Comparison of ENCODE assay signal across 22 cellular contexts in genomic region chr14:63673882-63674497, GRCh38. TPM values are rescaled to one million over a fixed set of nuclear protein-coding genes. Genes with fewer than 3 reads are reported as not detected.
DNase-seq lines count a peak whose midpoint lies in the region; ATAC-seq and TF ChIP-seq lines count a peak whose summit lies in the region.
"Had no signal": no experiment of that assay in that cellular context is flagged by ENCODE, and none has a peak within 500 bp of the region (broad histone marks: within the 10 kb centered on the region; RNA-seq: fewer than 3 reads in every experiment).

No MANE protein-coding gene starts in this region.

- H3K14ac ChIP-seq in trophoblast cell (ENCODE audit: low read length): no peak overlapping the region

- no peaks in the 10 kb centered on the region for H3K9me3 ChIP-seq in HEK293 (ENCODE audit: control insufficient read depth, insufficient read depth, low read depth, low read length)
- no peaks in the 10 kb centered on the region for H3K9me3 ChIP-seq in endodermal cell (ENCODE audit: control insufficient read depth, low read length)
- no peaks in the 10 kb centered on the region for H3K9me3 ChIP-seq in trophoblast cell (ENCODE audit: insufficient read depth, low read depth, low read length)
- H3K9me3 ChIP-seq: BLaER1 had no signal

- 70 to 100% methylated on average over 1 to 7 of the region's 7 CpGs for WGBS in endodermal cell (ENCODE audit: insufficient coverage in 1 of 2, insufficient read length in 1 of 2), 2 experiments
- WGBS in trophoblast cell (ENCODE audit: extremely low coverage, insufficient coverage, insufficient read length): no CpG with 5 or more reads among the region's 7 CpGs

- peak overlapping the region; percentile 46 for H2BK120ac ChIP-seq in trophoblast cell (ENCODE audit: insufficient read depth, low read length, poor library complexity)

- no peak overlapping the region for H4K8ac ChIP-seq in trophoblast cell (ENCODE audit: low read depth, low read length)

- H3K27ac Mint-ChIP-seq in Calu3 (ENCODE audit: unreplicated experiment): peak overlapping the region; percentile 5
- H3K27ac Mint-ChIP-seq in endodermal cell: peak overlapping the region; percentile 29
- H3K27ac Mint-ChIP-seq in activated T-cell treated with anti-CD3 and anti-CD28 coated beads, Interleukin-2, amount 50 U/mL, for 72 hours: no peak overlapping the region
- H3K27ac Mint-ChIP-seq: CD4-positive, alpha-beta T cell had no signal

- no peak overlapping the region for H3K4me2 ChIP-seq in trophoblast cell (ENCODE audit: low read length)
- H3K4me2 ChIP-seq: BLaER1 had no signal

- H2BK12ac ChIP-seq in trophoblast cell (ENCODE audit: low read length): peak overlapping the region; percentile 13

- H3K9ac ChIP-seq in endodermal cell (ENCODE audit: extremely low read depth, low read length, poor library complexity, severe bottlenecking) (no peak overlapping the region), trophoblast cell (ENCODE audit: low read length) (no peak overlapping the region)
- H3K9ac ChIP-seq: BLaER1 had no signal

- no peak for ATAC-seq in activated T-cell treated with anti-CD3 and anti-CD28 coated beads, Interleukin-2, amount 50 U/mL, for 72 hours (replicated peaks in 1 of 2)
- ATAC-seq in GM19351 (IDR thresholded peaks at IDR 0.05; ENCODE audit: unreplicated experiment): no peak
- ATAC-seq: K562, Panc1 had no signal

- TF ChIP-seq CTCF in Calu3 (IDR thresholded peaks at IDR 0.05; ENCODE audit: unreplicated experiment) (no peak), HEK293 (tag by site-specific recombination; IDR thresholded peaks at IDR 0.05) (no peak), endodermal cell (conservative IDR thresholded peaks at IDR 0.05) (no peak), dorsolateral prefrontal cortex (IDR thresholded peaks at IDR 0.05 in 54 of 56, conservative IDR thresholded peaks at IDR 0.05 in 2 of 56; ENCODE audit: low read depth in 1 of 56, partially characterized antibody in 56 of 56) (no peak)

- H3K27me3 Mint-ChIP-seq in Calu3 (ENCODE audit: unreplicated experiment) (no peaks in the 10 kb centered on the region), endodermal cell (ENCODE audit: insufficient read depth) (no peaks in the 10 kb centered on the region)
- H3K27me3 Mint-ChIP-seq in activated T-cell treated with anti-CD3 and anti-CD28 coated beads, Interleukin-2, amount 50 U/mL, for 72 hours (ENCODE audit: low read depth): no peaks in the 10 kb centered on the region
- H3K27me3 Mint-ChIP-seq: CD4-positive, alpha-beta T cell had no signal

- no peak overlapping the region for H4K91ac ChIP-seq in trophoblast cell (ENCODE audit: low read depth, low read length)

- peaks cover 23% of the 10 kb centered on the region for H3K4me1 ChIP-seq in HEK293 (ENCODE audit: control insufficient read depth, insufficient read depth, low read length)
- no peaks in the 10 kb centered on the region for H3K4me1 ChIP-seq in endodermal cell (ENCODE audit: control insufficient read depth, insufficient read depth, low read length)
- peaks cover 7 to 15% of the 10 kb centered on the region in 2 experiments for H3K4me1 ChIP-seq in trophoblast cell (ENCODE audit: control insufficient read depth in 1 of 2, insufficient read depth in 2 of 2, low read length in 2 of 2)

- intact Hi-C loops in Calu3 (cut with micrococcal nuclease; ENCODE audit: unreplicated experiment) (loop anchor here (5.0 kb wide), 3 partner anchors 37 to 73 kb away; partner anchors contain the start of gene SGPP1), dorsolateral prefrontal cortex (cut with DNase I) (no loop called here)

- H3K27me3 ChIP-seq in endodermal cell (ENCODE audit: control insufficient read depth, insufficient read depth, low read length, poor library complexity, severe bottlenecking): no peaks in the 10 kb centered on the region
- no peaks in the 10 kb centered on the region for H3K27me3 ChIP-seq in trophoblast cell (ENCODE audit: insufficient read depth, low read length)
- H3K27me3 ChIP-seq in dorsolateral prefrontal cortex: no peaks in the 10 kb centered on the region
- H3K27me3 ChIP-seq: BLaER1 had no signal

- no peak overlapping the region for H3K18ac ChIP-seq in trophoblast cell (ENCODE audit: low read length)

- BruUV-seq in Calu3 (replicated peaks; lab: Mats Ljungman, UMichigan): no TSS peak

- H3K4me1 Mint-ChIP-seq in Calu3 (ENCODE audit: low read depth, unreplicated experiment) (peaks cover 30% of the 10 kb centered on the region), endodermal cell (peaks cover 17% of the 10 kb centered on the region)
- H3K4me1 Mint-ChIP-seq in activated T-cell treated with anti-CD3 and anti-CD28 coated beads, Interleukin-2, amount 50 U/mL, for 72 hours (ENCODE audit: low read depth): no peaks in the 10 kb centered on the region

- H3K4ac ChIP-seq in trophoblast cell (ENCODE audit: low read depth, low read length): no peak overlapping the region

- H3K4me3 Mint-ChIP-seq in Calu3 (ENCODE audit: low read depth, unreplicated experiment) (no peak overlapping the region), endodermal cell (no peak overlapping the region)
- H3K4me3 Mint-ChIP-seq in activated T-cell treated with anti-CD3 and anti-CD28 coated beads, Interleukin-2, amount 50 U/mL, for 72 hours: no peak overlapping the region
- H3K4me3 Mint-ChIP-seq: CD4-positive, alpha-beta T cell had no signal

- H3K4me3 ChIP-seq in HEK293 (ENCODE audit: low read depth, low read length) (no peak overlapping the region), endodermal cell (ENCODE audit: low read length) (no peak overlapping the region), trophoblast cell (ENCODE audit: low read depth, low read length) (no peak overlapping the region), dorsolateral prefrontal cortex (no peak overlapping the region)
- H3K4me3 ChIP-seq: BLaER1, K562 had no signal

- H3K27ac ChIP-seq in HEK293 (ENCODE audit: extremely low read depth, low read depth, low read length): no peak overlapping the region
- no peak overlapping the region for H3K27ac ChIP-seq in endodermal cell (ENCODE audit: low read depth, low read length)
- H3K27ac ChIP-seq in trophoblast cell (ENCODE audit: low read depth, low read length): no peak overlapping the region
- no peak overlapping the region for H3K27ac ChIP-seq in dorsolateral prefrontal cortex
- H3K27ac ChIP-seq: BLaER1, RWPE1 had no signal

- no peak overlapping the region for H2BK5ac ChIP-seq in trophoblast cell (ENCODE audit: low read depth, low read length, poor library complexity)

- H3K9me3 Mint-ChIP-seq in Calu3 (ENCODE audit: low read depth, unreplicated experiment) (no peaks in the 10 kb centered on the region), endodermal cell (no peaks in the 10 kb centered on the region)
- no peaks in the 10 kb centered on the region for H3K9me3 Mint-ChIP-seq in activated T-cell treated with anti-CD3 and anti-CD28 coated beads, Interleukin-2, amount 50 U/mL, for 72 hours
- H3K9me3 Mint-ChIP-seq: CD4-positive, alpha-beta T cell had no signal

- no peaks in the 10 kb centered on the region for H3K79me2 ChIP-seq in trophoblast cell (ENCODE audit: control insufficient read depth, insufficient read depth, low read length, poor library complexity)

- no peak overlapping the region for H2AK5ac ChIP-seq in trophoblast cell (ENCODE audit: low read length)

- peaks cover 10% of the 10 kb centered on the region for H3K79me1 ChIP-seq in trophoblast cell (ENCODE audit: low read length)

- H4K12ac ChIP-seq in trophoblast cell (ENCODE audit: low read depth, low read length): no peak overlapping the region

- CTCF ChIA-PET in Calu3 (lab: Charles Lee) (no interaction called here), HEK293 (lab: Yijun Ruan, JAX) (no interaction called here)

- no peak overlapping the region for H3K23ac ChIP-seq in trophoblast cell (ENCODE audit: low read length)

- POLR2A ChIA-PET in HEK293 (lab: Yijun Ruan, JAX): interaction anchor here (0.7 kb wide), 1 partner anchor 26 kb away, joined by 3 read pairs; no protein-coding TSS in a partner anchor

- DNase-seq in Calu3 (no peak), endodermal cell (no peak), trophoblast cell (peak; percentile 29 to 56), dorsolateral prefrontal cortex (no peak), cerebellar nuclear complex (lab: John Stamatoyannopoulos, UW) (no peak)
- DNase-seq in activated T-cell treated with anti-CD3 and anti-CD28 coated beads, Interleukin-2, amount 50 U/mL, for 72 hours: no peak
- DNase-seq: CD4-positive, alpha-beta T cell; GOT3; HCEC 1CT; Kasumi-1; NCI-H1092 treated with DMSO at 0.1 percent for 48 hours; NCI-H1436; NCI-H187; NCI-H446; NCI-H526; SHP77 had no signal

- no peak overlapping the region for H2AFZ ChIP-seq in trophoblast cell (ENCODE audit: insufficient read depth, low read length, poor library complexity)

- H3K36me3 ChIP-seq in HEK293 (ENCODE audit: control insufficient read depth in 2 of 2, insufficient read depth in 1 of 2, low read length in 2 of 2) (no peaks in the 10 kb centered on the region), endodermal cell (ENCODE audit: control insufficient read depth, insufficient read depth, low read length) (no peaks in the 10 kb centered on the region), trophoblast cell (ENCODE audit: control insufficient read depth in 1 of 2, insufficient read depth in 2 of 2, low read length in 2 of 2) (peaks cover 3% of the 10 kb centered on the region in 2 experiments)
- H3K36me3 ChIP-seq: BLaER1 had no signal

- H3K36me3 Mint-ChIP-seq in Calu3 (ENCODE audit: insufficient read depth, unreplicated experiment) (no peaks in the 10 kb centered on the region), endodermal cell (ENCODE audit: low read depth) (no peaks in the 10 kb centered on the region)
- peaks cover 0 to 1% of the 10 kb centered on the region in 2 donors for H3K36me3 Mint-ChIP-seq in activated T-cell treated with anti-CD3 and anti-CD28 coated beads, Interleukin-2, amount 50 U/mL, for 72 hours (ENCODE audit: insufficient read depth in 2 of 2)

TF ChIP-seq in HEK293, 187 proteins besides CTCF, POLR2A, EP300 and RAD21 (continues in another document):
- no peak for TF ChIP-seq SALL2 (tag by site-specific recombination; IDR thresholded peaks at IDR 0.05; ENCODE audit: borderline replicate concordance)
- no peak for TF ChIP-seq GLIS2 (tag by site-specific recombination; IDR thresholded peaks at IDR 0.05)
- TF ChIP-seq ZNF157 (tag by site-specific recombination; IDR thresholded peaks at IDR 0.05): no peak
- TF ChIP-seq ZNF600 (tag by site-specific recombination; IDR thresholded peaks at IDR 0.05): no peak

RNA-seq across cellular contexts. Expression of gene WDR89, which starts 32.3 kb away (rescaled TPM):
- total RNA-seq in Calu3 (2022) (19.7 and 20.8 TPM in 2 replicates), endodermal cell (10 to 100 TPM; 23.4 to 26.7 TPM), dorsolateral prefrontal cortex (10 to 100 TPM in 119 of 120 experiments, 1 to 10 TPM in 1; 9.3 to 21.4 (median 15.0) TPM)
- 18.0 TPM for polyA plus RNA-seq in endodermal cell (2013, experiment 1 of 2)
- 17.7 TPM for polyA plus RNA-seq in endodermal cell (2013, experiment 2 of 2)
- 13.4 and 13.5 TPM in 2 replicates for polyA plus RNA-seq in trophoblast cell (2013)
- total RNA-seq in activated T-cell treated with anti-CD3 and anti-CD28 coated beads, Interleukin-2, amount 50 U/mL, for 72 hours: 10 to 100 TPM; 18.1 to 23.5 TPM

RNA-seq across cellular contexts. Expression of gene SGPP1, which starts 53.9 kb away (rescaled TPM):
- total RNA-seq in Calu3 (2022) (26.2 and 27.0 TPM in 2 replicates), endodermal cell (10 to 100 TPM; 15.5 to 18.4 TPM), dorsolateral prefrontal cortex (10 to 100 TPM; 16.0 to 26.2 (median 20.9) TPM)
- polyA plus RNA-seq in endodermal cell (2013, experiment 1 of 2): 6.7 TPM
- polyA plus RNA-seq in endodermal cell (2013, experiment 2 of 2): 6.4 TPM
- 70.1 and 72.2 TPM in 2 replicates for polyA plus RNA-seq in trophoblast cell (2013)
- total RNA-seq in activated T-cell treated with anti-CD3 and anti-CD28 coated beads, Interleukin-2, amount 50 U/mL, for 72 hours: 10 to 100 TPM; 12.1 to 13.1 TPM

Comparison
In these comparisons a context has a peak if more than half of its experiments do, and no peak if none do; other contexts are left out.
1. DNase-seq: peak in trophoblast cell (2 of 2); none in Calu3 (single experiment), endodermal cell (single experiment), activated T-cell treated with anti-CD3 and anti-CD28 coated beads, Interleukin-2, amount 50 U/mL, for 72 hours (0 of 2), dorsolateral prefrontal cortex (0 of 10) and cerebellar nuclear complex (0 of 2).